ENCODE assay signal across 8 cellular contexts in genomic region chr2:91476936-91477246, GRCh38.
DNase-seq lines count a peak whose midpoint lies in the region; ATAC-seq and TF ChIP-seq lines count a peak whose summit lies in the region.
"Not testable (repeated sequence)": the region's sequence is repeated elsewhere in the genome, so short reads cannot be mapped to it uniquely, and the experiment has no call there.

No MANE protein-coding gene starts in this region.

- H3K4me1 ChIP-seq in CD8-positive, alpha-beta T cell (ENCODE audit: insufficient read depth, low read length); SK-N-SH (ENCODE audit: control insufficient read depth in 1 of 2, insufficient read depth in 2 of 2, low read depth in 1 of 2, low read length in 1 of 2): not testable (repeated sequence)

- H3K36me3 Mint-ChIP-seq in CD8-positive, alpha-beta T cell; activated CD8-positive, alpha-beta T cell treated with anti-CD3 and anti-CD28 coated beads for 36 hours (ENCODE audit: low read depth); activated naive CD4-positive, alpha-beta T cell treated with anti-CD3 and anti-CD28 coated beads, Interleukin-2, amount 50 U/mL, for 24 hours; immature natural killer cell; nephron (ENCODE audit: low read depth): not testable (repeated sequence)

- H3K9ac ChIP-seq in SK-N-SH: not testable (repeated sequence)

- not testable (repeated sequence) for H3K4me1 Mint-ChIP-seq in CD8-positive, alpha-beta T cell (ENCODE audit: low read depth); activated CD8-positive, alpha-beta T cell treated with anti-CD3 and anti-CD28 coated beads for 36 hours (ENCODE audit: low read depth); immature natural killer cell; nephron; stimulated activated naive CD8-positive, alpha-beta T cell treated with anti-CD3 and anti-CD28 coated beads, Interleukin-15, amount 100 ng/mL, for 72 hours
- peaks cover 12% of the 10 kb centered on the region for H3K4me1 Mint-ChIP-seq in activated naive CD4-positive, alpha-beta T cell treated with anti-CD3 and anti-CD28 coated beads, Interleukin-2, amount 50 U/mL, for 24 hours

- peaks cover 15% of the 10 kb centered on the region for H3K27me3 Mint-ChIP-seq in CD8-positive, alpha-beta T cell (ENCODE audit: low read depth)
- H3K27me3 Mint-ChIP-seq in activated CD8-positive, alpha-beta T cell treated with anti-CD3 and anti-CD28 coated beads for 36 hours: peaks cover 14% of the 10 kb centered on the region
- H3K27me3 Mint-ChIP-seq in activated naive CD4-positive, alpha-beta T cell treated with anti-CD3 and anti-CD28 coated beads, Interleukin-2, amount 50 U/mL, for 24 hours: peaks cover 18% of the 10 kb centered on the region
- H3K27me3 Mint-ChIP-seq in immature natural killer cell (ENCODE audit: low read depth in 3 of 3) (peaks cover 14 to 19% (median 16%) of the 10 kb centered on the region in 3 donors), nephron (ENCODE audit: low read depth) (peaks cover 18% of the 10 kb centered on the region)
- H3K27me3 Mint-ChIP-seq in stimulated activated naive CD8-positive, alpha-beta T cell treated with anti-CD3 and anti-CD28 coated beads, Interleukin-15, amount 100 ng/mL, for 72 hours: peaks cover 44% of the 10 kb centered on the region

- not testable (repeated sequence) for H3K9me2 ChIP-seq in SK-N-SH

- ATAC-seq in CD8-positive, alpha-beta T cell; activated CD8-positive, alpha-beta T cell treated with anti-CD3 and anti-CD28 coated beads for 36 hours; stimulated activated naive CD8-positive, alpha-beta T cell treated with anti-CD3 and anti-CD28 coated beads, Interleukin-15, amount 100 ng/mL, for 72 hours: not testable (repeated sequence)

- TF ChIP-seq RAD21 in SK-N-SH (IDR thresholded peaks at IDR 0.05; ENCODE audit: low read length): not testable (repeated sequence)

- not testable (repeated sequence) for H3K36me3 ChIP-seq in CD8-positive, alpha-beta T cell (ENCODE audit: insufficient read depth, low read length); SK-N-SH (replicated peaks in 1 of 2; ENCODE audit: control insufficient read depth in 1 of 2, insufficient read depth in 2 of 2, low read length in 1 of 2)

- TF ChIP-seq EP300 in SK-N-SH (IDR thresholded peaks at IDR 0.05; ENCODE audit: borderline replicate concordance in 1 of 2, low read depth in 1 of 2, low read length in 1 of 2): not testable (repeated sequence)

- H3K9me3 ChIP-seq in CD8-positive, alpha-beta T cell (ENCODE audit: low read length); SK-N-SH: not testable (repeated sequence)

- POLR2A ChIA-PET in CD8-positive, alpha-beta T cell (lab: Charles Lee); SK-N-SH (lab: Yijun Ruan, JAX); activated CD8-positive, alpha-beta T cell treated with anti-CD3 and anti-CD28 coated beads for 36 hours (lab: Charles Lee): not testable (repeated sequence)

- peak in 1 of 7 experiments; percentile 25 for DNase-seq in CD8-positive, alpha-beta T cell
- DNase-seq in SK-N-SH; activated CD8-positive, alpha-beta T cell treated with anti-CD3 and anti-CD28 coated beads for 36 hours; immature natural killer cell; stimulated activated naive CD8-positive, alpha-beta T cell treated with anti-CD3 and anti-CD28 coated beads, Interleukin-15, amount 100 ng/mL, for 72 hours: not testable (repeated sequence)
- peak; percentile 36 for DNase-seq in ecto neural progenitor cell (ENCODE audit: low spot score)

- H3F3A ChIP-seq in SK-N-SH (replicated peaks; ENCODE audit: insufficient read depth): not testable (repeated sequence)

- intact Hi-C loops in CD8-positive, alpha-beta T cell (cut with DNase I, micrococcal nuclease); activated CD8-positive, alpha-beta T cell treated with anti-CD3 and anti-CD28 coated beads for 36 hours (cut with micrococcal nuclease): not testable (repeated sequence)

- not testable (repeated sequence) for H3K27ac ChIP-seq in CD8-positive, alpha-beta T cell (ENCODE audit: low read depth, low read length); SK-N-SH (ENCODE audit: low read depth in 2 of 2, low read length in 1 of 2)

- H3K4me2 ChIP-seq in SK-N-SH: not testable (repeated sequence)

- peak overlapping the region; percentile 74 for H3K27ac Mint-ChIP-seq in CD8-positive, alpha-beta T cell
- peak overlapping the region; percentile 80 for H3K27ac Mint-ChIP-seq in activated CD8-positive, alpha-beta T cell treated with anti-CD3 and anti-CD28 coated beads for 36 hours
- H3K27ac Mint-ChIP-seq in activated naive CD4-positive, alpha-beta T cell treated with anti-CD3 and anti-CD28 coated beads, Interleukin-2, amount 50 U/mL, for 24 hours: peak overlapping the region; percentile 94
- H3K27ac Mint-ChIP-seq in immature natural killer cell: peak overlapping the region in 4 of 6 donors; percentile 70 to 93 (median 78)
- H3K27ac Mint-ChIP-seq in nephron: not testable (repeated sequence)
- H3K27ac Mint-ChIP-seq in stimulated activated naive CD8-positive, alpha-beta T cell treated with anti-CD3 and anti-CD28 coated beads, Interleukin-15, amount 100 ng/mL, for 72 hours: peak overlapping the region in 1 of 2 donors; percentile 97

- H3K79me2 ChIP-seq in SK-N-SH (ENCODE audit: insufficient read depth): not testable (repeated sequence)

- not testable (repeated sequence) for TF ChIP-seq CTCF in CD8-positive, alpha-beta T cell (IDR thresholded peaks at IDR 0.05); SK-N-SH (IDR thresholded peaks at IDR 0.05); activated CD8-positive, alpha-beta T cell treated with anti-CD3 and anti-CD28 coated beads for 36 hours (IDR thresholded peaks at IDR 0.05); nephron (IDR thresholded peaks at IDR 0.05; ENCODE audit: unreplicated experiment in 3 of 3)

- not testable (repeated sequence) for H3K4me3 ChIP-seq in CD8-positive, alpha-beta T cell (ENCODE audit: low read depth, low read length); SK-N-SH (ENCODE audit: low read depth in 2 of 2, low read length in 1 of 2)

- not testable (repeated sequence) for H4K20me1 ChIP-seq in SK-N-SH (ENCODE audit: insufficient read depth)

- H3K9me3 Mint-ChIP-seq in CD8-positive, alpha-beta T cell; activated CD8-positive, alpha-beta T cell treated with anti-CD3 and anti-CD28 coated beads for 36 hours; activated naive CD4-positive, alpha-beta T cell treated with anti-CD3 and anti-CD28 coated beads, Interleukin-2, amount 50 U/mL, for 24 hours; immature natural killer cell; stimulated activated naive CD8-positive, alpha-beta T cell treated with anti-CD3 and anti-CD28 coated beads, Interleukin-15, amount 100 ng/mL, for 72 hours: not testable (repeated sequence)
- H3K9me3 Mint-ChIP-seq in nephron: peaks cover 11% of the 10 kb centered on the region

- peak overlapping the region; percentile 80 for H3K4me3 Mint-ChIP-seq in CD8-positive, alpha-beta T cell
- peak overlapping the region; percentile 64 for H3K4me3 Mint-ChIP-seq in activated CD8-positive, alpha-beta T cell treated with anti-CD3 and anti-CD28 coated beads for 36 hours
- peak overlapping the region; percentile 86 for H3K4me3 Mint-ChIP-seq in activated naive CD4-positive, alpha-beta T cell treated with anti-CD3 and anti-CD28 coated beads, Interleukin-2, amount 50 U/mL, for 24 hours
- H3K4me3 Mint-ChIP-seq in immature natural killer cell (peak overlapping the region; percentile 69 to 87 (median 78)), nephron (peak overlapping the region; percentile 60 to 81 (median 80))
- peak overlapping the region; percentile 52 to 72 for H3K4me3 Mint-ChIP-seq in stimulated activated naive CD8-positive, alpha-beta T cell treated with anti-CD3 and anti-CD28 coated beads, Interleukin-15, amount 100 ng/mL, for 72 hours

- not testable (repeated sequence) for H2AFZ ChIP-seq in SK-N-SH (ENCODE audit: low read depth)

- 15% methylated on average over 25 of the region's 25 CpGs for WGBS in SK-N-SH (ENCODE audit: low lambda C conversion rate)

- not testable (repeated sequence) for H3K27me3 ChIP-seq in CD8-positive, alpha-beta T cell (ENCODE audit: insufficient read depth, low read length)
- H3K27me3 ChIP-seq in SK-N-SH (ENCODE audit: insufficient read depth): peaks cover 20% of the 10 kb centered on the region

- CTCF ChIA-PET in CD8-positive, alpha-beta T cell (lab: Charles Lee); SK-N-SH (lab: Yijun Ruan, JAX); activated CD8-positive, alpha-beta T cell treated with anti-CD3 and anti-CD28 coated beads for 36 hours (lab: Charles Lee): not testable (repeated sequence)

TF ChIP-seq in SK-N-SH, 30 proteins besides CTCF, POLR2A, EP300 and RAD21:
- 0 out of 2 replicates have a peak, but pooled peaks have one; percentile 54 for TF ChIP-seq EZH2phosphoT487 (IDR thresholded peaks at IDR 0.05; ENCODE audit: borderline replicate concordance, low read depth)
TF ChIP-seq in SK-N-SH: peak in this region for 1; not testable (repeated sequence) for 29.
